Comparison of ENCODE assay signal across 10 cellular contexts in the genomic region with DNA sequence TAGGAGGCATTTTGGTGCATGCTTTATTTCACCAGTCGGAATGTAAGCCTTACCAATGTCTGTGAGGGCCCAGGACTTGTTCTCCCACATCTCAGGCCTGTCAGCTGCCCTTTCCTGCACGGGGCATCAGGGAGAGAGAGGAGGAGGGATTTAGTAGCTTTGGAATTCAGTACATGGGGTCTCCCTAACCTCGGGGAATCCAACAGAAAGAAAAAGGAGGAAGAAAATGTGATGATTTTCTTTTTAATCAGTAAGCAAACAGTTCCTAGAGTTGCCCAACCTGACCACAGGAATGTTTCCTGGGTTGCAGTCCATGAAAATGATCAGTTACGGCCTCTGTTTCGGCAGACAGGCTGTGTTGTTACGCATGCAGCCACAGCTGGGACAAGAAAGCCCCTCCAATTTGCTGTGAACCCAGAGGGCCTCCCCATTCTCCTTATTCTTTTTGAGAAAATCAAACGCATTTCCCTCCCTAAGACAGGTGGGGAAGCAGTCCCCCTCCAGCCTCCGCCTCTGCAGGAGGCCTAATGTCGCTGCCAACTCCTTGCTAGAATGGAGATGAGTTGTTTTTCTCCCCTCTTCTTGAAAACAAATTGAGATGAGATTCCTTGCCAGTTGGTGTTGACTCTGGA. TPM values are rescaled to one million over a fixed set of nuclear protein-coding genes. Genes with fewer than 3 reads are reported as not detected.
DNase-seq lines count a peak whose midpoint lies in the region; ATAC-seq and TF ChIP-seq lines count a peak whose summit lies in the region.
"Had no signal": no experiment of that assay in that cellular context is flagged by ENCODE, and none has a peak within 500 bp of the region (broad histone marks: within the 10 kb centered on the region; RNA-seq: fewer than 3 reads in every experiment).

No MANE protein-coding gene starts in this region.

- H3K4me1 ChIP-seq in neuronal stem cell (ENCODE audit: control insufficient read depth in 2 of 2, insufficient read depth in 1 of 2, low read depth in 1 of 2, low read length in 2 of 2) (peaks cover 5 to 9% of the 10 kb centered on the region in 2 donors), colonic mucosa (peaks cover 8% of the 10 kb centered on the region)

- BruUV-seq in Calu3 (replicated peaks; lab: Mats Ljungman, UMichigan) = no TSS peak

- CTCF ChIA-PET in Calu3 (lab: Charles Lee) = interaction anchor here (0.5 to 2.1 kb wide), 5 partner anchors 12 to 339 kb away, joined by 3 to 8 read pairs (median 6); no protein-coding TSS in a partner anchor

- H3K9me3 ChIP-seq in neuronal stem cell (replicated peaks in 1 of 2; ENCODE audit: control insufficient read depth in 2 of 2, insufficient read depth in 1 of 2, low read depth in 1 of 2, low read length in 2 of 2) (no peaks in the 10 kb centered on the region), colonic mucosa (no peaks in the 10 kb centered on the region)

- H3K9ac ChIP-seq in neuronal stem cell (ENCODE audit: low read depth, low read length, poor library complexity) = no peak overlapping the region
- peak overlapping the region in 1 of 2 donors; percentile 23 for H3K9ac ChIP-seq in colonic mucosa (ENCODE audit: low read depth in 2 of 2, low read length in 2 of 2)

- no peak overlapping the region for H4K91ac ChIP-seq in neuronal stem cell (ENCODE audit: low read depth, low read length, poor library complexity)

- no peak overlapping the region for H3K23ac ChIP-seq in neuronal stem cell (ENCODE audit: low read depth, low read length, poor library complexity)

- no peaks in the 10 kb centered on the region for H3K9me3 Mint-ChIP-seq in Calu3 (ENCODE audit: low read depth, unreplicated experiment)
- H3K9me3 Mint-ChIP-seq: natural killer cell treated with Interleukin-12 subunit alpha and Interleukin-12 subunit beta and Interleukin-15 and Interleukin-18, amount 100 ng/mL, for 72 hours had no signal

- H2AFZ ChIP-seq in neuronal stem cell (ENCODE audit: low read length) = peak overlapping the region; percentile 63

- no CpG with 5 or more reads among the region's 9 CpGs for WGBS in neuronal stem cell (ENCODE audit: extremely low coverage in 2 of 2, insufficient read length in 2 of 2, insufficient replicate concordance in 1 of 2), 2 donors

- no peak overlapping the region for H3K14ac ChIP-seq in neuronal stem cell (ENCODE audit: low read length)

- no peak overlapping the region for H3K4me3 ChIP-seq in neuronal stem cell (ENCODE audit: low read length in 2 of 2)
- no peak overlapping the region for H3K4me3 ChIP-seq in colonic mucosa

- no peak overlapping the region for H3K4ac ChIP-seq in neuronal stem cell (ENCODE audit: low read length)

- no peak overlapping the region for H2AK5ac ChIP-seq in neuronal stem cell (ENCODE audit: low read depth, low read length)

- H3K27me3 Mint-ChIP-seq in Calu3 (ENCODE audit: unreplicated experiment) = no peaks in the 10 kb centered on the region

- H2BK120ac ChIP-seq in neuronal stem cell (ENCODE audit: low read depth, low read length) = no peak overlapping the region

- peaks cover 59% of the 10 kb centered on the region for H3K36me3 Mint-ChIP-seq in Calu3 (ENCODE audit: insufficient read depth, unreplicated experiment)
- H3K36me3 Mint-ChIP-seq: natural killer cell treated with Interleukin-12 subunit alpha and Interleukin-12 subunit beta and Interleukin-15 and Interleukin-18, amount 100 ng/mL, for 72 hours had no signal

- no peaks in the 10 kb centered on the region for H3K36me3 ChIP-seq in neuronal stem cell (replicated peaks in 1 of 2; ENCODE audit: control insufficient read depth in 2 of 2, insufficient read depth in 2 of 2, low read length in 2 of 2)
- no peaks in the 10 kb centered on the region for H3K36me3 ChIP-seq in colonic mucosa

- H3K18ac ChIP-seq in neuronal stem cell (ENCODE audit: low read length) = no peak overlapping the region

- H3K4me3 Mint-ChIP-seq in Calu3 (ENCODE audit: low read depth, unreplicated experiment) = peak overlapping the region; percentile 29
- H3K4me3 Mint-ChIP-seq: natural killer cell treated with Interleukin-12 subunit alpha and Interleukin-12 subunit beta and Interleukin-15 and Interleukin-18, amount 100 ng/mL, for 72 hours had no signal

- H3K27ac ChIP-seq in neuronal stem cell (replicated peaks; ENCODE audit: low read length) (no peak overlapping the region), colonic mucosa (no peak overlapping the region)

- no peak overlapping the region for H3K4me2 ChIP-seq in neuronal stem cell (ENCODE audit: insufficient read depth, low read length, poor library complexity, severe bottlenecking)

- intact Hi-C loops in Calu3 (cut with micrococcal nuclease; ENCODE audit: unreplicated experiment) = loop anchor here (2.0 kb wide), 1 partner anchor 45 kb away; no protein-coding TSS in a partner anchor
- intact Hi-C loops in colonic mucosa (cut with DNase I) = loop anchor here (10.0 kb wide), 1 partner anchor 45 kb away; no protein-coding TSS in a partner anchor

- no peak for TF ChIP-seq CTCF in Calu3 (IDR thresholded peaks at IDR 0.05; ENCODE audit: unreplicated experiment)
- TF ChIP-seq CTCF in colonic mucosa (IDR thresholded peaks at IDR 0.05) = no peak

- peaks cover 54% of the 10 kb centered on the region for H3K4me1 Mint-ChIP-seq in Calu3 (ENCODE audit: low read depth, unreplicated experiment)

- H3K79me1 ChIP-seq in neuronal stem cell (ENCODE audit: low read depth, low read length) = no peaks in the 10 kb centered on the region

- no peak overlapping the region for H2BK15ac ChIP-seq in neuronal stem cell (ENCODE audit: low read length)

- H3K27me3 ChIP-seq in neuronal stem cell (ENCODE audit: control insufficient read depth in 3 of 3, insufficient read depth in 3 of 3, low read depth in 1 of 3, low read length in 3 of 3) (peaks cover 0 to 10% (median 0%) of the 10 kb centered on the region in 3 experiments), colonic mucosa (no peaks in the 10 kb centered on the region)

- H4K8ac ChIP-seq in neuronal stem cell (ENCODE audit: low read depth, low read length) = no peak overlapping the region

- no peak overlapping the region for H2BK12ac ChIP-seq in neuronal stem cell (ENCODE audit: low read length)

- ATAC-seq in esophagus mucosa = peak; percentile 26
- no peak for ATAC-seq in GM18861 (IDR thresholded peaks at IDR 0.05; ENCODE audit: unreplicated experiment)
- ATAC-seq: natural killer cell treated with Interleukin-12 subunit alpha and Interleukin-12 subunit beta and Interleukin-15 and Interleukin-18, amount 100 ng/mL, for 72 hours had no signal

- DNase-seq in Calu3 (peak; percentile 74), NCI-H226 (peak; percentile 90), neuronal stem cell (ENCODE audit: low spot score) (no peak), NCI-H146 (lab: John Stamatoyannopoulos, UW) (no peak), colonic mucosa (no peak), Ammon's horn (ENCODE audit: low spot score) (no peak)
- DNase-seq: activated naive CD4-positive, alpha-beta T cell treated with anti-CD3 and anti-CD28 coated beads, Interleukin-2, amount 50 U/mL, for 16 hours had no signal

- H3K27ac Mint-ChIP-seq in Calu3 (ENCODE audit: unreplicated experiment) = peak overlapping the region; percentile 45
- H3K27ac Mint-ChIP-seq: natural killer cell treated with Interleukin-12 subunit alpha and Interleukin-12 subunit beta and Interleukin-15 and Interleukin-18, amount 100 ng/mL, for 72 hours had no signal

- no peak overlapping the region for H2BK5ac ChIP-seq in neuronal stem cell (ENCODE audit: low read length)

RNA-seq across cellular contexts. Expression of a gene that starts 53.1 kb away (rescaled TPM):
- total RNA-seq in Calu3 (2022) (18.0 TPM in 2 replicates), esophagus mucosa (12.8 TPM), colonic mucosa (10 to 100 TPM in 1 of 2 donors, 1 to 10 TPM in 1; 6.6 to 10.1 TPM)
- 3.9 TPM for polyA plus RNA-seq in neuronal stem cell (2013, experiment 1 of 2)
- polyA plus RNA-seq in neuronal stem cell (2013, experiment 2 of 2) = 3.9 TPM

RNA-seq across cellular contexts. Expression of a gene that starts 53.2 kb away (rescaled TPM):
- total RNA-seq in Calu3 (2022) (328 and 421 TPM in 2 replicates), esophagus mucosa (334 TPM), colonic mucosa (100 to 1,000 TPM; 494 to 519 TPM)
- polyA plus RNA-seq in neuronal stem cell (2013, experiment 1 of 2) = 0.13 TPM
- polyA plus RNA-seq in neuronal stem cell (2013, experiment 2 of 2) = 0.06 TPM

Comparison
In these comparisons a context has a peak if more than half of its experiments do, and no peak if none do; other contexts are left out.
1. DNase-seq: peak in Calu3 (single experiment) and NCI-H226 (single experiment); none in neuronal stem cell (single experiment), NCI-H146 (single experiment), colonic mucosa (single experiment) and Ammon's horn (single experiment).